In genomic region chr1:200279810-200280411, GRCh38 we compare ENCODE assay signal across 8 cellular contexts.
A peak's percentile ranks its signal among the peaks of the same experiment; 100 is the strongest.
DNase-seq lines count a peak whose midpoint lies in the region; ATAC-seq and TF ChIP-seq lines count a peak whose summit lies in the region.

No MANE protein-coding gene starts in this region.

- H4K20me1 ChIP-seq in PC-3 (ENCODE audit: low read length), result no peaks in the 10 kb centered on the region

- intact Hi-C loops in Calu3 (cut with micrococcal nuclease; ENCODE audit: unreplicated experiment), result loop anchor here (1.0 kb wide), 2 partner anchors 208 to 230 kb away; no protein-coding TSS in a partner anchor
- intact Hi-C loops in PC-3 (cut with micrococcal nuclease), result loop anchor here (1.0 to 10.0 kb wide), 5 partner anchors 27 to 495 kb away; no protein-coding TSS in a partner anchor
- intact Hi-C loops in cardiac septum (cut with DNase I), result loop anchor here (2.0 to 10.0 kb wide), 2 partner anchors 209 to 595 kb away; no protein-coding TSS in a partner anchor

- ATAC-seq in PC-3 (peak; percentile 88), HG03354 (IDR thresholded peaks at IDR 0.05; ENCODE audit: poor library complexity, severe bottlenecking, unreplicated experiment) (no peak)

- H3K9me3 ChIP-seq in PC-3 (ENCODE audit: low read length), result no peaks in the 10 kb centered on the region

- CTCF ChIA-PET in Calu3 (lab: Charles Lee) (interaction anchor here (1.0 to 1.6 kb wide), 5 partner anchors 21 to 595 kb away, joined by 4 to 10 read pairs (median 5); no protein-coding TSS in a partner anchor), PC-3 (lab: Charles Lee) (interaction anchor here (0.6 to 1.6 kb wide), 9 partner anchors 84 to 330 kb away, joined by 3 to 7 read pairs (median 4); no protein-coding TSS in a partner anchor)

- peaks cover 1% of the 10 kb centered on the region; the same call in 1 of the 2 replicates for H3K27me3 ChIP-seq in H7 (ENCODE audit: control insufficient read depth, insufficient read depth, low read length)
- H3K27me3 ChIP-seq in PC-3 (ENCODE audit: low read length), result no peaks in the 10 kb centered on the region

- no peaks in the 10 kb centered on the region for H3F3A ChIP-seq in PC-3 (ENCODE audit: low read length, unreplicated experiment)

- TF ChIP-seq CTCF in Calu3 (IDR thresholded peaks at IDR 0.05; ENCODE audit: unreplicated experiment), result peak; percentile 84
- peak; percentile 97 for TF ChIP-seq CTCF in PC-3 (conservative IDR thresholded peaks at IDR 0.05; ENCODE audit: low read depth, low read length)
- peak; percentile 47 for TF ChIP-seq CTCF in coronary artery (IDR thresholded peaks at IDR 0.05)

- H3K4me1 Mint-ChIP-seq in Calu3 (ENCODE audit: low read depth, unreplicated experiment), result peaks cover 14% of the 10 kb centered on the region

- no peak overlapping the region for H3K4me3 Mint-ChIP-seq in Calu3 (ENCODE audit: low read depth, unreplicated experiment)

- H3K4me3 ChIP-seq in H7 (ENCODE audit: insufficient read depth, low read depth, low read length), result no peak overlapping the region
- no peak overlapping the region for H3K4me3 ChIP-seq in PC-3 (ENCODE audit: low read length)
- no peak overlapping the region for H3K4me3 ChIP-seq in coronary artery

- no peak overlapping the region for H3K27ac ChIP-seq in PC-3 (ENCODE audit: low read length)
- H3K27ac ChIP-seq in coronary artery, result no peak overlapping the region

- H3K9ac ChIP-seq in PC-3 (ENCODE audit: low read length), result no peak overlapping the region

- H2AFZ ChIP-seq in PC-3 (ENCODE audit: low read length), result peak overlapping the region; percentile 9; the same call in 1 of the 2 replicates

- H3K9me2 ChIP-seq in PC-3 (replicated peaks; ENCODE audit: low read length), result no peaks in the 10 kb centered on the region

- no peak overlapping the region for H3K27ac Mint-ChIP-seq in Calu3 (ENCODE audit: unreplicated experiment)

- H3K9me3 Mint-ChIP-seq in Calu3 (ENCODE audit: low read depth, unreplicated experiment), result no peaks in the 10 kb centered on the region

- BruUV-seq in Calu3 (replicated peaks; lab: Mats Ljungman, UMichigan), result no TSS peak
- no TSS peak for BruUV-seq in PC-3 (replicated peaks; lab: Mats Ljungman, UMichigan)

- no peaks in the 10 kb centered on the region for H3K36me3 Mint-ChIP-seq in Calu3 (ENCODE audit: insufficient read depth, unreplicated experiment)

- DNase-seq in Calu3 (peak; percentile 76), H7 (peak; percentile 76), PC-3 (peak; percentile 99), coronary artery (ENCODE audit: low spot score) (no peak), midbrain (lab: John Stamatoyannopoulos, UW) (peak; percentile 54), NCI-H2227 (lab: John Stamatoyannopoulos, UW; ENCODE audit: unreplicated experiment) (no peak), cardiac septum (ENCODE audit: low spot score) (no peak)

- no peak overlapping the region for H3K4me2 ChIP-seq in PC-3 (ENCODE audit: low read length)

- no peaks in the 10 kb centered on the region for H3K4me1 ChIP-seq in PC-3 (ENCODE audit: insufficient read depth, low read length)

- no peaks in the 10 kb centered on the region for H3K27me3 Mint-ChIP-seq in Calu3 (ENCODE audit: unreplicated experiment)

- no peaks in the 10 kb centered on the region for H3K79me2 ChIP-seq in PC-3 (ENCODE audit: low read length)

- no peaks in the 10 kb centered on the region for H3K36me3 ChIP-seq in H7 (replicated peaks; ENCODE audit: control insufficient read depth, insufficient read depth, low read length)
- H3K36me3 ChIP-seq in PC-3 (ENCODE audit: low read depth, low read length), result no peaks in the 10 kb centered on the region

- POLR2A ChIA-PET in PC-3 (lab: Charles Lee; ENCODE audit: unreplicated experiment), result interaction anchor here (0.5 kb wide), 1 partner anchor 204 kb away, joined by 3 read pairs; no protein-coding TSS in a partner anchor

Comparison
In these comparisons a context has a peak if more than half of its experiments do, and no peak if none do; other contexts are left out.
1. DNase-seq: peak in Calu3 (single experiment), H7 (single experiment), PC-3 (single experiment) and midbrain (single experiment); none in coronary artery (single experiment), NCI-H2227 (single experiment) and cardiac septum (single experiment).
2. CTCF ChIP-seq: peak in every context shown above with its lines; median percentile 97 in PC-3; 84 in Calu3; 47 in coronary artery.